In genomic region chr5:139474815-139475791, GRCh38 we compare ENCODE assay signal across 8 cellular contexts. TPM values are rescaled to one million over a fixed set of nuclear protein-coding genes. Genes with fewer than 3 reads are reported as not detected.
DNase-seq lines count a peak whose midpoint lies in the region; ATAC-seq and TF ChIP-seq lines count a peak whose summit lies in the region.

No MANE protein-coding gene starts in this region.

- peak overlapping the region; percentile 86 for H3K27ac Mint-ChIP-seq in activated naive CD4-positive, alpha-beta T cell treated with anti-CD3 and anti-CD28 coated beads, Interleukin-2, amount 10 ng/mL, durations not matched to agents 7 days and 5 days
- H3K27ac Mint-ChIP-seq in T-helper 2 cell treated with Interferon-gamma antibody and Interleukin-4, amounts not matched to agents 5 μg/mL and 100 μg/mL, for 36 hours: peak overlapping the region; percentile 91

- peaks cover 39% of the 10 kb centered on the region for H3K4me1 ChIP-seq in cardiac muscle cell (ENCODE audit: low read depth)
- peaks cover 56% of the 10 kb centered on the region for H3K4me1 ChIP-seq in thymus (ENCODE audit: control insufficient read depth, insufficient read depth, low read length)

- H3K36me3 ChIP-seq in cardiac muscle cell (no peaks in the 10 kb centered on the region), thymus (ENCODE audit: control insufficient read depth, insufficient read depth) (peaks cover 21% of the 10 kb centered on the region)

- CTCF ChIA-PET in activated naive CD4-positive, alpha-beta T cell treated with anti-CD3 and anti-CD28 coated beads, Interleukin-2, amount 10 ng/mL, durations not matched to agents 7 days and 5 days (lab: Charles Lee): interaction anchor here (1.2 to 1.5 kb wide), 3 partner anchors 37 to 53 kb away, joined by 3 to 5 read pairs (median 4); no protein-coding TSS in a partner anchor

- H3K4me3 ChIP-seq in cardiac muscle cell (no peak overlapping the region), thymus (ENCODE audit: low read length) (no peak overlapping the region)

- peak overlapping the region; percentile 43 for H3K27ac ChIP-seq in cardiac muscle cell
- H3K27ac ChIP-seq in thymus (ENCODE audit: low read depth): peak overlapping the region; percentile 50

- no peak for ATAC-seq in GM18909 (IDR thresholded peaks at IDR 0.05; ENCODE audit: poor library complexity, unreplicated experiment)

- peak overlapping the region; percentile 48 for H3K4me3 Mint-ChIP-seq in activated naive CD4-positive, alpha-beta T cell treated with anti-CD3 and anti-CD28 coated beads, Interleukin-2, amount 10 ng/mL, durations not matched to agents 7 days and 5 days
- peak overlapping the region; percentile 82 for H3K4me3 Mint-ChIP-seq in T-helper 2 cell treated with Interferon-gamma antibody and Interleukin-4, amounts not matched to agents 5 μg/mL and 100 μg/mL, for 36 hours

- no peaks in the 10 kb centered on the region for H3K9me3 ChIP-seq in cardiac muscle cell (ENCODE audit: low read depth)
- no peaks in the 10 kb centered on the region for H3K9me3 ChIP-seq in thymus (ENCODE audit: control insufficient read depth)

- no peaks in the 10 kb centered on the region for H3K9me3 Mint-ChIP-seq in activated naive CD4-positive, alpha-beta T cell treated with anti-CD3 and anti-CD28 coated beads, Interleukin-2, amount 10 ng/mL, durations not matched to agents 7 days and 5 days
- no peaks in the 10 kb centered on the region for H3K9me3 Mint-ChIP-seq in T-helper 2 cell treated with Interferon-gamma antibody and Interleukin-4, amounts not matched to agents 5 μg/mL and 100 μg/mL, for 36 hours

- no peak for TF ChIP-seq CTCF in cardiac muscle cell (IDR thresholded peaks at IDR 0.05; ENCODE audit: low read depth, low read length)

- H3K27me3 Mint-ChIP-seq in activated naive CD4-positive, alpha-beta T cell treated with anti-CD3 and anti-CD28 coated beads, Interleukin-2, amount 10 ng/mL, durations not matched to agents 7 days and 5 days: no peaks in the 10 kb centered on the region
- H3K27me3 Mint-ChIP-seq in T-helper 2 cell treated with Interferon-gamma antibody and Interleukin-4, amounts not matched to agents 5 μg/mL and 100 μg/mL, for 36 hours (ENCODE audit: low read depth): no peaks in the 10 kb centered on the region

- H3K27me3 ChIP-seq in cardiac muscle cell (no peaks in the 10 kb centered on the region), thymus (ENCODE audit: control insufficient read depth, insufficient read depth) (no peaks in the 10 kb centered on the region)

- peaks cover 93% of the 10 kb centered on the region for H3K4me1 Mint-ChIP-seq in activated naive CD4-positive, alpha-beta T cell treated with anti-CD3 and anti-CD28 coated beads, Interleukin-2, amount 10 ng/mL, durations not matched to agents 7 days and 5 days
- peaks cover 73% of the 10 kb centered on the region for H3K4me1 Mint-ChIP-seq in T-helper 2 cell treated with Interferon-gamma antibody and Interleukin-4, amounts not matched to agents 5 μg/mL and 100 μg/mL, for 36 hours (ENCODE audit: low read depth)

- WGBS in thymus: 14% methylated on average over 18 of the region's 18 CpGs

- peaks cover 54% of the 10 kb centered on the region for H3K36me3 Mint-ChIP-seq in activated naive CD4-positive, alpha-beta T cell treated with anti-CD3 and anti-CD28 coated beads, Interleukin-2, amount 10 ng/mL, durations not matched to agents 7 days and 5 days
- H3K36me3 Mint-ChIP-seq in T-helper 2 cell treated with Interferon-gamma antibody and Interleukin-4, amounts not matched to agents 5 μg/mL and 100 μg/mL, for 36 hours (ENCODE audit: low read depth): peaks cover 48% of the 10 kb centered on the region

- peak; percentile 44 for DNase-seq in activated naive CD4-positive, alpha-beta T cell treated with anti-CD3 and anti-CD28 coated beads, Interleukin-2, amount 10 ng/mL, durations not matched to agents 7 days and 5 days
- no peak for DNase-seq in activated naive CD4-positive, alpha-beta T cell treated with Interleukin-2 at 50 U/mL for 16 hours
- no peak for DNase-seq in T-helper 2 cell treated with Interferon-gamma antibody and Interleukin-4, amounts not matched to agents 5 μg/mL and 100 μg/mL, for 36 hours (ENCODE audit: low spot score)
- DNase-seq in cardiac muscle cell (ENCODE audit: low read depth in 1 of 2, low spot score in 1 of 2): peak in 1 of 2 donors; percentile 94
- no peak for DNase-seq in COR-L47 (lab: John Stamatoyannopoulos, UW)
- DNase-seq in NK-92 (lab: John Stamatoyannopoulos, UW; ENCODE audit: unreplicated experiment): no peak

RNA-seq across cellular contexts. Expression of gene SMIM33, which starts 4.3 kb away (rescaled TPM):
- total RNA-seq in cardiac muscle cell: not detected in 2 replicates
- polyA plus RNA-seq in cardiac muscle cell: 0.10 TPM in 1 of 2 replicates, not detected in the other
- polyA plus RNA-seq in thymus: 0.05 TPM

RNA-seq across cellular contexts. Expression of gene STING1, which starts 7.5 kb away (rescaled TPM):
- total RNA-seq in cardiac muscle cell: 58.1 and 79.2 TPM in 2 replicates
- polyA plus RNA-seq in cardiac muscle cell (59.9 and 69.0 TPM in 2 replicates), thymus (58.3 TPM)

RNA-seq across cellular contexts. Expression of gene ECSCR, which starts 12.6 kb away (rescaled TPM):
- not detected in 2 replicates for total RNA-seq in cardiac muscle cell
- polyA plus RNA-seq in cardiac muscle cell: 0.97 and 1.5 TPM in 2 replicates
- 12.2 TPM for polyA plus RNA-seq in thymus

RNA-seq across cellular contexts. Expression of gene DNAJC18, which starts 35.8 kb away (rescaled TPM):
- 10.0 and 10.1 TPM in 2 replicates for total RNA-seq in cardiac muscle cell
- 17.4 and 37.2 TPM in 2 replicates for polyA plus RNA-seq in cardiac muscle cell
- polyA plus RNA-seq in thymus: 4.3 TPM
